In genomic region chr6:31896493-31896855, GRCh38 we compare ENCODE assay signal across 9 cellular contexts. TPM values are rescaled to one million over a fixed set of nuclear protein-coding genes. Genes with fewer than 3 reads are reported as not detected.
A peak's percentile ranks its signal among the peaks of the same experiment; 100 is the strongest.
DNase-seq lines count a peak whose midpoint lies in the region; ATAC-seq and TF ChIP-seq lines count a peak whose summit lies in the region.
"Had no signal": no experiment of that assay in that cellular context is flagged by ENCODE, and none has a peak within 500 bp of the region (broad histone marks: within the 10 kb centered on the region; RNA-seq: fewer than 3 reads in every experiment).

No MANE protein-coding gene starts in this region.

- TF ChIP-seq CTCF in AG10803 (conservative IDR thresholded peaks at IDR 0.05; ENCODE audit: low read length) (no peak), LNCaP clone FGC (IDR thresholded peaks at IDR 0.05; ENCODE audit: control insufficient read depth, extremely low read depth, insufficient read depth) (no peak), coronary artery (IDR thresholded peaks at IDR 0.05) (no peak)

- H3K4me3 ChIP-seq in AG10803 (ENCODE audit: low read length), result peak overlapping the region; percentile 70
- peak overlapping the region; percentile 89 for H3K4me3 ChIP-seq in LNCaP clone FGC (ENCODE audit: low read depth, low read length)
- peak overlapping the region; percentile 96 for H3K4me3 ChIP-seq in coronary artery

- DNase-seq in AG10803 (ENCODE audit: low read depth) (no peak), LNCaP clone FGC (ENCODE audit: low read depth) (no peak), coronary artery (ENCODE audit: low spot score) (no peak)
- DNase-seq in natural killer cell treated with Interleukin-12 subunit alpha and Interleukin-12 subunit beta and Interleukin-15 and Interleukin-18, amount 100 ng/mL, for 72 hours (ENCODE audit: low spot score), result no peak
- DNase-seq in activated CD4-positive, CD25-positive, alpha-beta regulatory T cell treated with anti-CD3 and anti-CD28 coated beads, Interleukin-2, amount 50 U/mL, for 72 hours, result no peak
- DNase-seq: NCI-H2029 had no signal

- peak overlapping the region; percentile 67 to 85 for H3K27ac ChIP-seq in coronary artery

- H3K9me3 Mint-ChIP-seq in natural killer cell treated with Interleukin-12 subunit alpha and Interleukin-12 subunit beta and Interleukin-15 and Interleukin-18, amount 100 ng/mL, for 72 hours, result no peaks in the 10 kb centered on the region

- peak overlapping the region; percentile 83 for H3K4me3 Mint-ChIP-seq in natural killer cell treated with Interleukin-12 subunit alpha and Interleukin-12 subunit beta and Interleukin-15 and Interleukin-18, amount 100 ng/mL, for 72 hours

- no peaks in the 10 kb centered on the region for H3K36me3 Mint-ChIP-seq in natural killer cell treated with Interleukin-12 subunit alpha and Interleukin-12 subunit beta and Interleukin-15 and Interleukin-18, amount 100 ng/mL, for 72 hours

- peaks cover 34 to 35% of the 10 kb centered on the region in 2 donors for H3K4me1 Mint-ChIP-seq in natural killer cell treated with Interleukin-12 subunit alpha and Interleukin-12 subunit beta and Interleukin-15 and Interleukin-18, amount 100 ng/mL, for 72 hours (ENCODE audit: low read depth in 2 of 2)

- H3K27ac Mint-ChIP-seq in natural killer cell treated with Interleukin-12 subunit alpha and Interleukin-12 subunit beta and Interleukin-15 and Interleukin-18, amount 100 ng/mL, for 72 hours, result peak overlapping the region; percentile 74 to 78

- H3K27me3 Mint-ChIP-seq in natural killer cell treated with Interleukin-12 subunit alpha and Interleukin-12 subunit beta and Interleukin-15 and Interleukin-18, amount 100 ng/mL, for 72 hours, result no peaks in the 10 kb centered on the region

- ATAC-seq in natural killer cell treated with Interleukin-12 subunit alpha and Interleukin-12 subunit beta and Interleukin-15 and Interleukin-18, amount 100 ng/mL, for 72 hours, result no peak
- ATAC-seq in HG03378 (IDR thresholded peaks at IDR 0.05; ENCODE audit: unreplicated experiment) (no peak), GM19397 (IDR thresholded peaks at IDR 0.05; ENCODE audit: unreplicated experiment) (no peak), HG03280 (IDR thresholded peaks at IDR 0.05; ENCODE audit: unreplicated experiment) (no peak)

RNA-seq across cellular contexts. Expression of gene EHMT2, which starts 1.0 kb away (rescaled TPM):
- total RNA-seq in natural killer cell treated with Interleukin-12 subunit alpha and Interleukin-12 subunit beta and Interleukin-15 and Interleukin-18, amount 100 ng/mL, for 72 hours, result 10 to 100 TPM; 34.4 to 69.1 TPM

RNA-seq across cellular contexts. Expression of gene ZBTB12, which starts 5.4 kb away (rescaled TPM):
- 1 to 10 TPM; 1.4 to 2.9 TPM for total RNA-seq in natural killer cell treated with Interleukin-12 subunit alpha and Interleukin-12 subunit beta and Interleukin-15 and Interleukin-18, amount 100 ng/mL, for 72 hours

RNA-seq across cellular contexts. Expression of gene SLC44A4, which starts 17.7 kb away (rescaled TPM):
- total RNA-seq in natural killer cell treated with Interleukin-12 subunit alpha and Interleukin-12 subunit beta and Interleukin-15 and Interleukin-18, amount 100 ng/mL, for 72 hours, result not detected

RNA-seq across cellular contexts. Expression of gene C2, which starts 31.0 kb away (rescaled TPM):
- total RNA-seq in natural killer cell treated with Interleukin-12 subunit alpha and Interleukin-12 subunit beta and Interleukin-15 and Interleukin-18, amount 100 ng/mL, for 72 hours, result under 1 TPM in 1 of 2 donors, not detected in 1; 0.92 TPM

RNA-seq across cellular contexts. Expression of gene NEU1, which starts 33.9 kb away (rescaled TPM):
- 10 to 100 TPM; 37.2 to 46.6 TPM for total RNA-seq in natural killer cell treated with Interleukin-12 subunit alpha and Interleukin-12 subunit beta and Interleukin-15 and Interleukin-18, amount 100 ng/mL, for 72 hours
